Comparison of ENCODE assay signal across 30 cellular contexts in the genomic region with DNA sequence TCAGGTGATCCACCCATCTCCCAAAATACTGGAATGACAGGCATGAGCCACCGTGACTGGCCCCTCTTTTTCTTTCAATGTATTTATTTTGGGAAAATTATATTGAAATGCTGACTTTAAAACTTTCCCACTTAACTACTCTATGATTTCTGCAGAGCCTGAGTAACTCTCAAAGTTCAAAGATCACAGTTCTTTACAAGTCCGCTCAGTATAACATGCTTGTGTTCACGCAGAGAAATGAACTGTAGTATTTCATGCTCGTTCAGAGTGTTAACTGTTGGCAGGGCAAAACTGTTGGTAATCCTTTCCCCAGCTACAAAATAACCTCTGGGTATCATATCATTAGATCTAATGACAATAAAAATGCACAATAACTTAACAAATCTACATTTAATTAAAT. TPM values are rescaled to one million over a fixed set of nuclear protein-coding genes. Genes with fewer than 3 reads are reported as not detected.
"Had no signal": no experiment of that assay in that cellular context is flagged by ENCODE, and none has a peak within 500 bp of the region (broad histone marks: within the 10 kb centered on the region; RNA-seq: fewer than 3 reads in every experiment).

No MANE protein-coding gene starts in this region.

- H3K4me1 ChIP-seq: stomach, suprapubic skin, testis, thyroid gland, tibial artery, tibial nerve, transverse colon, upper lobe of left lung, upper lobe of right lung, uterus, vagina had no signal

- ATAC-seq: stimulated activated effector memory CD8-positive, alpha-beta T cell treated with anti-CD3 and anti-CD28 coated beads, Interleukin-12 subunit alpha, Interleukin-12 subunit beta, amount 100 ng/mL, for 72 hours; stimulated activated memory B cell treated with anti-CD40 and anti-IgM and Interleukin-4, amounts not matched to agents 10 μg/mL and 1 μg/mL and 100 μg/mL, for 72 hours; stimulated activated naive B cell treated with anti-CD40 and anti-IgM and Interleukin-4, amounts not matched to agents 10 μg/mL and 1 μg/mL and 100 μg/mL, for 72 hours; stimulated activated naive CD8-positive, alpha-beta T cell treated with anti-CD3 and anti-CD28 coated beads, Interleukin-15, amount 100 ng/mL, for 72 hours; stimulated activated naive CD8-positive, alpha-beta T cell treated with anti-CD3 and anti-CD28 coated beads, Interleukin-15, Interleukin-2, amounts not matched to agents 100 U/mL and 50 U/mL, for 24 hours; upper lobe of right lung had no signal

- H3K36me3 ChIP-seq: stomach, suprapubic skin, thoracic aorta, thyroid gland, tibial artery, tibial nerve, transverse colon, upper lobe of left lung, upper lobe of right lung, uterus, vagina had no signal

- H3K4me3 ChIP-seq: stomach, suprapubic skin, testis, thoracic aorta, thyroid gland, tibial artery, tibial nerve, transverse colon, upper lobe of left lung, upper lobe of right lung, uterus, vagina had no signal

- FAIRE-seq: urothelium cell line had no signal

- H3K27me3 ChIP-seq: stomach, suprapubic skin, testis, thyroid gland, tibial artery, tibial nerve, transverse colon, upper lobe of left lung, upper lobe of right lung, uterus, vagina had no signal

- DNase-seq: stimulated activated CD4-positive, alpha-beta T cell treated with anti-CD3 and anti-CD28 coated beads, Interleukin-2, amount 100 ng/mL, for 48 hours; stimulated activated CD4-positive, alpha-beta T cell treated with anti-CD3 and anti-CD28 coated beads, Interleukin-4, amount 100 ng/mL, for 1 hour; stimulated activated CD4-positive, alpha-beta T cell treated with anti-CD3 and anti-CD28 coated beads, Interleukin-4, amount 100 ng/mL, for 24 hours; stimulated activated CD4-positive, alpha-beta T cell treated with anti-CD3 and anti-CD28 coated beads, Interleukin-4, amount 100 ng/mL, for 4 hours; stimulated activated CD8-positive, alpha-beta memory T cell treated with anti-CD3 and anti-CD28 coated beads, Interleukin-4, amount 100 ng/mL, for 48 hours; stimulated activated naive B cell treated with anti-CD40 and anti-IgM and Interleukin-4, amounts not matched to agents 10 μg/mL and 1 μg/mL and 100 μg/mL, for 72 hours; stimulated activated naive CD4-positive, alpha-beta T cell; stimulated activated naive CD4-positive, alpha-beta T cell treated with Interleukin-2 at 50 U/mL for 16 hours; stimulated activated naive CD8-positive, alpha-beta T cell treated with anti-CD3 and anti-CD28 coated beads, Interleukin-15, amount 100 ng/mL, for 72 hours; stimulated activated naive CD8-positive, alpha-beta T cell treated with anti-CD3 and anti-CD28 coated beads, Interleukin-15, Interleukin-2, amounts not matched to agents 100 U/mL and 50 U/mL, for 24 hours; stomach; substantia nigra; testis; thyroid gland; tibial artery; transverse colon; trophoblast cell; upper lobe of left lung; upper lobe of right lung; uterus had no signal

- H3K9me3 ChIP-seq: stomach, suprapubic skin, testis, thoracic aorta, thyroid gland, tibial artery, tibial nerve, transverse colon, upper lobe of left lung, upper lobe of right lung, uterus, vagina had no signal

- H3K27ac ChIP-seq: stomach, suprapubic skin, testis, thoracic aorta, thyroid gland, tibial artery, tibial nerve, transverse colon, upper lobe of left lung, upper lobe of right lung, uterus, vagina had no signal

RNA-seq across cellular contexts. Expression of a gene that starts 50.7 kb away (rescaled TPM):
- total RNA-seq: subcutaneous adipose tissue, suprapubic skin, thoracic aorta, tibial nerve, transverse colon, upper lobe of left lung, upper lobe of right lung, ureter, vagina had no signal
- polyA plus RNA-seq: stomach, urinary bladder had no signal
